9 cellular contexts compared by ENCODE assay signal in the genomic region with DNA sequence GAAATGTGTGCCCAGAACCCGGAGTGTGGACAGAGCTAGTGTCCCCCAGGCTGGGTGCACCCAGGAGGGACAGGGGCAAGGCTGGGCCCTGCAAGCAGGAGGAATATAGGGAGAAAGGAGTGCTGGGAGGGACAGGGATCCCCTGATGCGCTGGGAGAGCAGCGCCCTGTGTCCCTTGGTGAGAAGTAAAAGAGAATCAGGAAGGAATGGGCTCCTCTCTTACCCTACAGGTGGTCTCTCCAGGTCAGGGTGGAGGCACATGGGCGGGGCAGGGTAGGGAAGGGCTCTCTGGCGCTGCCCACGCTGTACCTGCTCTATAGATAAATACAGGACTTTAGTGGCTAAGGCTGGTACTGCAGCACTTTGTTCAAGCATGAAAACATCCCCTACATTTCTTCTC.
DNase-seq lines count a peak whose midpoint lies in the region; ATAC-seq and TF ChIP-seq lines count a peak whose summit lies in the region.
"Had no signal": no experiment of that assay in that cellular context is flagged by ENCODE, and none has a peak within 500 bp of the region (broad histone marks: within the 10 kb centered on the region; RNA-seq: fewer than 3 reads in every experiment).

No MANE protein-coding gene starts in this region.

- peak; percentile 47 for TF ChIP-seq CTCF in neural crest cell (conservative IDR thresholded peaks at IDR 0.05)
- TF ChIP-seq CTCF in GM13976 (IDR thresholded peaks at IDR 0.05; ENCODE audit: borderline replicate concordance, control extremely low read depth, extremely low read depth, insufficient read depth, missing control alignments), result no peak

- no peak overlapping the region for H3K4me3 Mint-ChIP-seq in neural crest cell

- H3K27ac Mint-ChIP-seq in neural crest cell (ENCODE audit: unreplicated experiment), result no peak overlapping the region

- H3K36me3 Mint-ChIP-seq in neural crest cell (ENCODE audit: low read depth), result no peaks in the 10 kb centered on the region

- peak; percentile 31 to 37 for ATAC-seq in activated CD4-positive, CD25-positive, alpha-beta regulatory T cell treated with anti-CD3 and anti-CD28 coated beads, Interleukin-2, amount 50 U/mL, for 24 hours
- peak; percentile 65 for ATAC-seq in HG02642 (IDR thresholded peaks at IDR 0.05; ENCODE audit: poor library complexity, unreplicated experiment)

- H3K27me3 Mint-ChIP-seq in neural crest cell (ENCODE audit: low read depth), result no peaks in the 10 kb centered on the region

- DNase-seq in activated CD4-positive, CD25-positive, alpha-beta regulatory T cell treated with anti-CD3 and anti-CD28 coated beads, Interleukin-2, amount 50 U/mL, for 72 hours, result no peak
- DNase-seq in SW480 (ENCODE audit: low spot score) (peak; percentile 22), neural crest cell (ENCODE audit: low read depth, low spot score) (no peak), COR-L47 (lab: John Stamatoyannopoulos, UW) (no peak), kidney tubule cell (ENCODE audit: low spot score) (no peak), GM13976 (ENCODE audit: low spot score) (no peak)
- DNase-seq: NCI-H1436 treated with DMSO at 0.1 percent for 48 hours had no signal

- H3K9me3 Mint-ChIP-seq in neural crest cell, result no peaks in the 10 kb centered on the region

- in situ Hi-C loops in GM13976 (cut with MboI; ENCODE audit: low sequenced_read_pairs, unreplicated experiment), result no loop called here

- H3K4me1 Mint-ChIP-seq in neural crest cell, result peaks cover 5% of the 10 kb centered on the region
